In the genomic region with DNA sequence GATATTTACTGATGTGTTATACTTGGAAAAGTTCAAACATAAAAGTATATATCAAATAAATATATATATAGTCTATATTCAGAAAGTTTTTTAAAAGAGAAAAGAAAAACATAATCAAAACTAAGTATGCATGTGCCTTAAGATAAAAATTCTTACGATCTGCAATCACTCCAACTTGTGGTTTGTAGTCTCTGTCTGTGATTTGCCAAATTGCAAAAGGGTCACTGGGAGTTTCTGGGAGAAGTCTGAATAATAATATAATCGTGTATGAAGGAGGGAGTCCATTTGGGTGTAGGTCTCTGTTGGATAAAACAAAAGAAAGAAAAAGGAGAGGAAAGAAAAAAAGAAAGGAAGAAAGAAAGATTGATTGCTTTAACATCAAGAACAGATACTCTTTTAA, we compare ENCODE assay signal across 25 cellular contexts.
"Had no signal": no experiment of that assay in that cellular context is flagged by ENCODE, and none has a peak within 500 bp of the region (broad histone marks: within the 10 kb centered on the region; RNA-seq: fewer than 3 reads in every experiment).

No MANE protein-coding gene starts in this region.

- H3K27me3 ChIP-seq: left lung, upper lobe of left lung had no signal

- H3K9me3 ChIP-seq: left lung, thoracic aorta, upper lobe of left lung had no signal

- H3K4me1 Mint-ChIP-seq: immature natural killer cell; naive thymus-derived CD8-positive, alpha-beta T cell; stimulated activated naive B cell treated with anti-CD40 and anti-IgM and Interleukin-4, amounts not matched to agents 10 μg/mL and 1 μg/mL and 100 μg/mL, for 72 hours had no signal

- H3K9me3 Mint-ChIP-seq: activated T-cell treated with anti-CD3 and anti-CD28 coated beads, Interleukin-2, amount 50 U/mL, for 24 hours; activated T-helper 2 cell treated with anti-CD3 and anti-CD28 coated beads, Interferon-gamma antibody, Interleukin-2, Interleukin-4, amounts not matched to agents 10 μg/mL and 5 μg/mL and 100 μg/mL, durations not matched to agents 14 hours and 24 hours and 36 hours; naive thymus-derived CD8-positive, alpha-beta T cell; stimulated activated naive B cell treated with anti-CD40 and anti-IgM and Interleukin-4, amounts not matched to agents 10 μg/mL and 1 μg/mL and 100 μg/mL, for 72 hours had no signal

- H3K27ac ChIP-seq: left lung, upper lobe of left lung, WERI-Rb-1 had no signal

- ATAC-seq: left lung; naive thymus-derived CD8-positive, alpha-beta T cell; SK-N-SH treated with all-trans-retinoic acid at 6 μM for 48 hours; stimulated activated naive B cell treated with anti-CD40 and anti-IgM and Interleukin-4, amounts not matched to agents 10 μg/mL and 1 μg/mL and 100 μg/mL, for 72 hours had no signal

- H3K4me3 Mint-ChIP-seq: activated naive CD8-positive, alpha-beta T cell; activated T-cell treated with anti-CD3 and anti-CD28 coated beads, Interleukin-2, amount 50 U/mL, for 24 hours; immature natural killer cell; naive thymus-derived CD8-positive, alpha-beta T cell; stimulated activated naive B cell treated with anti-CD40 and anti-IgM and Interleukin-4, amounts not matched to agents 10 μg/mL and 1 μg/mL and 100 μg/mL, for 72 hours had no signal

- DNase-seq: activated CD4-positive, alpha-beta T cell treated with anti-CD3 and anti-CD28 coated beads, Interleukin-2, amount 50 U/mL, for 1 hour; activated CD4-positive, CD25-positive, alpha-beta regulatory T cell treated with anti-CD3 and anti-CD28 coated beads, Interleukin-2, amount 50 U/mL, for 72 hours; activated CD8-positive, alpha-beta memory T cell treated with anti-CD3 and anti-CD28 coated beads, Interleukin-2, amount 50 U/mL, for 4 hours; activated naive CD4-positive, alpha-beta T cell; activated T-cell treated with anti-CD3 and anti-CD28 coated beads, Interleukin-2, amount 50 U/mL, for 24 hours; amniotic stem cell; cerebellar nuclear complex; erythroblast; foreskin fibroblast; immature natural killer cell; kidney glomerular epithelial cell; left lung; naive thymus-derived CD8-positive, alpha-beta T cell; retina; stimulated activated CD4-positive, alpha-beta T cell treated with anti-CD3 and anti-CD28 coated beads, Interleukin-2, amount 100 ng/mL, for 48 hours; stimulated activated CD8-positive, alpha-beta memory T cell treated with anti-CD3 and anti-CD28 coated beads, Interleukin-4, amount 100 ng/mL, for 48 hours; stimulated activated naive B cell treated with anti-CD40 and anti-IgM and Interleukin-4, amounts not matched to agents 10 μg/mL and 1 μg/mL and 100 μg/mL, for 72 hours; upper lobe of left lung; WERI-Rb-1 had no signal

- H3K36me3 ChIP-seq: left lung, thoracic aorta, upper lobe of left lung, WERI-Rb-1 had no signal

- H3K36me3 Mint-ChIP-seq: activated naive CD8-positive, alpha-beta T cell; immature natural killer cell; naive thymus-derived CD8-positive, alpha-beta T cell; stimulated activated naive B cell treated with anti-CD40 and anti-IgM and Interleukin-4, amounts not matched to agents 10 μg/mL and 1 μg/mL and 100 μg/mL, for 72 hours had no signal

- H3K27ac Mint-ChIP-seq: activated naive CD8-positive, alpha-beta T cell; activated T-cell treated with anti-CD3 and anti-CD28 coated beads, Interleukin-2, amount 50 U/mL, for 24 hours; activated T-helper 2 cell treated with anti-CD3 and anti-CD28 coated beads, Interferon-gamma antibody, Interleukin-2, Interleukin-4, amounts not matched to agents 10 μg/mL and 5 μg/mL and 100 μg/mL, durations not matched to agents 14 hours and 24 hours and 36 hours; immature natural killer cell; naive thymus-derived CD8-positive, alpha-beta T cell; progenitor cell of endocrine pancreas; stimulated activated naive B cell treated with anti-CD40 and anti-IgM and Interleukin-4, amounts not matched to agents 10 μg/mL and 1 μg/mL and 100 μg/mL, for 72 hours had no signal

- H3K4me1 ChIP-seq: left lung, upper lobe of left lung had no signal

- H3K27me3 Mint-ChIP-seq: activated T-cell treated with anti-CD3 and anti-CD28 coated beads, Interleukin-2, amount 50 U/mL, for 24 hours; progenitor cell of endocrine pancreas; stimulated activated naive B cell treated with anti-CD40 and anti-IgM and Interleukin-4, amounts not matched to agents 10 μg/mL and 1 μg/mL and 100 μg/mL, for 72 hours had no signal

- H3K4me3 ChIP-seq: left lung, lung, thoracic aorta, upper lobe of left lung had no signal
